1 cellular context compared by ENCODE assay signal in genomic region chr21:46458315-46459023, GRCh38.
TF ChIP-seq lines count a peak whose summit lies in the region.

Gene DIP2A (plus strand): TSS chr21:46458891. CDS start chr21:46459132, 241 bp downstream.

TF ChIP-seq in GM12878, 131 proteins besides CTCF, POLR2A, EP300 and RAD21 (continued from another document):
- no peak for TF ChIP-seq RELB (IDR thresholded peaks at IDR 0.05; ENCODE audit: low read depth)
- TF ChIP-seq SUZ12 (IDR thresholded peaks at IDR 0.05; ENCODE audit: unreplicated experiment): no peak
